1 cellular context compared by ENCODE assay signal in the genomic region with DNA sequence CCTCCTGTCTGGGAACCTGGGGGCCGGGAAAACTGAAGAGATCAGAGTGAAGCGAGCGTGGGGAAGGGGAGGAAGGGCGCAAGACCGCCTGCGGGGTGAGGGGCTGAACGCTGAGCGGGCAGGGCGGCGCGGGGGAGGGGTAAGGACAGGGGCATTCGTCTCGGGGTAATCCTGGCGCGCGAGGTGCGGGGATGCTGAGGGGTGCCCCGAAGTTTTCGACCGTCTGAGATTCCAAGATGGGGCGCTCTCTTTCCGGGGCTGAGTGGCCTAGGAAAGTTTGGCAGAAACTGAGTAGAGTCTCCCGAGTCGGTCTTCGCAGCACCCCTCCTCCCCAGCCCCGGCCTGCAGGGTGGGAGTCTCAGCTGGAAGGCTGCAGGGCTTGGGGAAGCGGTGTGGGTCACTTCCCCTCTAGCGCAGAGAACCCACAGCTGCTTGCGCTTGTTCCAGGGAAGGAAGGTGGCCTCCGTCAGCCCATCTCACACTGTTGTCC.
TF ChIP-seq lines count a peak whose summit lies in the region.

No MANE protein-coding gene starts in this region.

TF ChIP-seq in WTC11, 78 proteins besides CTCF, POLR2A, EP300 and RAD21 (continued from another document):
- TF ChIP-seq, protein P1, sequence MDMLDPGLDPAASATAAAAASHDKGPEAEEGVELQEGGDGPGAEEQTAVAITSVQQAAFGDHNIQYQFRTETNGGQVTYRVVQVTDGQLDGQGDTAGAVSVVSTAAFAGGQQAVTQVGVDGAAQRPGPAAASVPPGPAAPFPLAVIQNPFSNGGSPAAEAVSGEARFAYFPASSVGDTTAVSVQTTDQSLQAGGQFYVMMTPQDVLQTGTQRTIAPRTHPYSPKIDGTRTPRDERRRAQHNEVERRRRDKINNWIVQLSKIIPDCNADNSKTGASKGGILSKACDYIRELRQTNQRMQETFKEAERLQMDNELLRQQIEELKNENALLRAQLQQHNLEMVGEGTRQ (CRISPR knock-in tag; IDR thresholded peaks at IDR 0.05): no peak
- no peak for TF ChIP-seq PRRX2 (CRISPR knock-in tag; IDR thresholded peaks at IDR 0.05)
- no peak for TF ChIP-seq SOX15 (CRISPR knock-in tag; IDR thresholded peaks at IDR 0.05)
- TF ChIP-seq IRF2 (CRISPR knock-in tag; IDR thresholded peaks at IDR 0.05; ENCODE audit: borderline replicate concordance, low read depth): no peak
- no peak for TF ChIP-seq ZNF263 (CRISPR knock-in tag; IDR thresholded peaks at IDR 0.05; ENCODE audit: low read depth)
- TF ChIP-seq ELF4 (CRISPR knock-in tag; IDR thresholded peaks at IDR 0.05; ENCODE audit: low read depth): no peak
- TF ChIP-seq ZNF396 (CRISPR knock-in tag; IDR thresholded peaks at IDR 0.05; ENCODE audit: borderline replicate concordance): no peak
TF ChIP-seq in WTC11: peak in this region for 0.
